Comparison of ENCODE assay signal across 9 cellular contexts in genomic region chr1:21284206-21285137, GRCh38. TPM values are rescaled to one million over a fixed set of nuclear protein-coding genes. Genes with fewer than 3 reads are reported as not detected.
DNase-seq lines count a peak whose midpoint lies in the region; ATAC-seq and TF ChIP-seq lines count a peak whose summit lies in the region.
"Had no signal": no experiment of that assay in that cellular context is flagged by ENCODE, and none has a peak within 500 bp of the region (broad histone marks: within the 10 kb centered on the region; RNA-seq: fewer than 3 reads in every experiment).

No MANE protein-coding gene starts in this region.

- intact Hi-C loops in activated naive CD4-positive, alpha-beta T cell treated with anti-CD3 and anti-CD28 coated beads for 36 hours (cut with micrococcal nuclease): no loop called here
- intact Hi-C loops in stomach (cut with DNase I; ENCODE audit: low total_unique reads): no loop called here

- no peaks in the 10 kb centered on the region for H3K27me3 ChIP-seq in OCI-LY3 (ENCODE audit: low read depth, low read length)
- no peaks in the 10 kb centered on the region for H3K27me3 ChIP-seq in hepatocyte
- H3K27me3 ChIP-seq in stomach: no peaks in the 10 kb centered on the region

- H3K36me3 Mint-ChIP-seq in activated naive CD4-positive, alpha-beta T cell treated with anti-CD3 and anti-CD28 coated beads for 36 hours (ENCODE audit: low read depth): peaks cover 41% of the 10 kb centered on the region

- CTCF ChIA-PET in activated naive CD4-positive, alpha-beta T cell treated with anti-CD3 and anti-CD28 coated beads for 36 hours (lab: Charles Lee): interaction anchor here (0.8 to 5.8 kb wide), 4 partner anchors 14 to 40 kb away, joined by 3 to 48 read pairs (median 16); no protein-coding TSS in a partner anchor

- peaks cover 65% of the 10 kb centered on the region for H3K4me1 Mint-ChIP-seq in activated naive CD4-positive, alpha-beta T cell treated with anti-CD3 and anti-CD28 coated beads for 36 hours (ENCODE audit: low read depth)

- H3K79me2 ChIP-seq in OCI-LY3 (ENCODE audit: low read length) (peaks cover 60% of the 10 kb centered on the region), hepatocyte (peaks cover 47% of the 10 kb centered on the region)

- ATAC-seq in HG03342 (IDR thresholded peaks at IDR 0.05; ENCODE audit: unreplicated experiment) (no peak), GM18873 (IDR thresholded peaks at IDR 0.05; ENCODE audit: low FRiP score, unreplicated experiment) (no peak)

- H3K27ac ChIP-seq in OCI-LY3 (ENCODE audit: low read length) (peak overlapping the region; percentile 61), hepatocyte (peak overlapping the region; percentile 69), stomach (peak overlapping the region; percentile 59 to 77 (median 65))

- TF ChIP-seq EP300 in stomach (IDR thresholded peaks at IDR 0.05): no peak

- H3K4me3 ChIP-seq in OCI-LY3 (ENCODE audit: low read length) (peak overlapping the region; percentile 1; the same call in 1 of the 2 replicates), hepatocyte (no peak overlapping the region), stomach (no peak overlapping the region)

- H2AFZ ChIP-seq in OCI-LY3 (ENCODE audit: low read depth, low read length) (no peak overlapping the region), hepatocyte (no peak overlapping the region)

- peak overlapping the region; percentile 29; the same call in 1 of the 2 replicates for H3K9ac ChIP-seq in OCI-LY3 (ENCODE audit: low read length)

- TF ChIP-seq POLR2A in stomach (IDR thresholded peaks at IDR 0.05): no peak

- H3K4me1 ChIP-seq in OCI-LY3 (ENCODE audit: low read length): peaks cover 41% of the 10 kb centered on the region
- peaks cover 34% of the 10 kb centered on the region for H3K4me1 ChIP-seq in hepatocyte (ENCODE audit: insufficient read depth)
- H3K4me1 ChIP-seq in stomach: peaks cover 31 to 66% (median 44%) of the 10 kb centered on the region in 4 donors

- H3K27me3 Mint-ChIP-seq in activated naive CD4-positive, alpha-beta T cell treated with anti-CD3 and anti-CD28 coated beads for 36 hours (ENCODE audit: low read depth): no peaks in the 10 kb centered on the region

- H3K9me3 ChIP-seq in OCI-LY3 (ENCODE audit: insufficient read depth, low read length): no peaks in the 10 kb centered on the region
- no peaks in the 10 kb centered on the region for H3K9me3 ChIP-seq in hepatocyte (ENCODE audit: low read depth)
- H3K9me3 ChIP-seq in stomach: no peaks in the 10 kb centered on the region

- H3K4me2 ChIP-seq in OCI-LY3 (ENCODE audit: low read length) (peak overlapping the region; percentile 58), hepatocyte (no peak overlapping the region)

- no peak overlapping the region for H3K4me3 Mint-ChIP-seq in activated naive CD4-positive, alpha-beta T cell treated with anti-CD3 and anti-CD28 coated beads for 36 hours

- DNase-seq in activated naive CD4-positive, alpha-beta T cell treated with anti-CD3 and anti-CD28 coated beads for 36 hours: no peak
- no peak for DNase-seq in activated naive CD4-positive, alpha-beta T cell treated with anti-CD3 and anti-CD28 coated beads, Interleukin-2, amount 50 U/mL, for 16 hours
- no peak for DNase-seq in hepatocyte (ENCODE audit: low spot score)
- peak; percentile 51 for DNase-seq in stomach
- no peak for DNase-seq in RKO (ENCODE audit: low spot score)
- DNase-seq: NCI-H82 had no signal

- H3K27ac Mint-ChIP-seq in activated naive CD4-positive, alpha-beta T cell treated with anti-CD3 and anti-CD28 coated beads for 36 hours: peak overlapping the region; percentile 10

- 70% methylated on average over 17 of the region's 17 CpGs for WGBS in hepatocyte (ENCODE audit: low lambda C conversion rate, missing lambda C conversion rate)
- WGBS in stomach, 5 donors: 46 to 71% (median 60%) methylated on average over 13 to 17 of the region's 17 CpGs

- H3K9me2 ChIP-seq in hepatocyte (replicated peaks; ENCODE audit: insufficient read depth): no peaks in the 10 kb centered on the region

- H3K36me3 ChIP-seq in OCI-LY3 (replicated peaks; ENCODE audit: low read depth, low read length): peaks cover 45% of the 10 kb centered on the region
- no peaks in the 10 kb centered on the region for H3K36me3 ChIP-seq in hepatocyte (replicated peaks; ENCODE audit: insufficient read depth, low read depth)
- peaks cover 0 to 14% (median 5%) of the 10 kb centered on the region in 4 donors for H3K36me3 ChIP-seq in stomach

- H4K20me1 ChIP-seq in OCI-LY3 (ENCODE audit: insufficient read depth, low read length): peaks cover 7% of the 10 kb centered on the region
- H4K20me1 ChIP-seq in hepatocyte (ENCODE audit: insufficient read depth, poor library complexity, severe bottlenecking): no peaks in the 10 kb centered on the region

- H3K9me3 Mint-ChIP-seq in activated naive CD4-positive, alpha-beta T cell treated with anti-CD3 and anti-CD28 coated beads for 36 hours: no peaks in the 10 kb centered on the region

- TF ChIP-seq CTCF in OCI-LY3 (IDR thresholded peaks at IDR 0.05; ENCODE audit: low read depth, low read length) (no peak), hepatocyte (IDR thresholded peaks at IDR 0.05; ENCODE audit: poor library complexity) (no peak), stomach (IDR thresholded peaks at IDR 0.05) (no peak)

RNA-seq across cellular contexts. Expression of gene ECE1, which starts 5.8 kb away (rescaled TPM):
- total RNA-seq in activated naive CD4-positive, alpha-beta T cell treated with anti-CD3 and anti-CD28 coated beads for 36 hours: 100 to 1,000 TPM; 160 to 166 TPM
- total RNA-seq in hepatocyte (35.1 and 60.8 TPM in 2 replicates), stomach (100 to 1,000 TPM in 2 of 5 donors, 10 to 100 TPM in 3; 40.2 to 574 (median 71.4) TPM)
- polyA plus RNA-seq in hepatocyte (84.4 and 90.6 TPM in 2 replicates), stomach (10 to 100 TPM; 17.6 to 30.9 (median 25.4) TPM)
